8 cellular contexts compared by ENCODE assay signal in genomic region chr1:108646661-108647269, GRCh38. TPM values are rescaled to one million over a fixed set of nuclear protein-coding genes. Genes with fewer than 3 reads are reported as not detected.
DNase-seq lines count a peak whose midpoint lies in the region; ATAC-seq, FAIRE-seq and TF ChIP-seq lines count a peak whose summit lies in the region.

No MANE protein-coding gene starts in this region.

- no peaks in the 10 kb centered on the region for H3K27me3 Mint-ChIP-seq in activated B cell treated with CpG ODN at 0.5 μM for 24 hours

- FAIRE-seq in bronchial epithelial cell (lab: Jason Lieb, UNC), result no peak

- H3K36me3 Mint-ChIP-seq in activated B cell treated with CpG ODN at 0.5 μM for 24 hours (ENCODE audit: low read depth), result peaks cover 15% of the 10 kb centered on the region

- H3K9me3 ChIP-seq in lower lobe of right lung, result no peaks in the 10 kb centered on the region

- H3K4me1 ChIP-seq in lower lobe of right lung, result peaks cover 35% of the 10 kb centered on the region

- peak overlapping the region; percentile 85 for H3K27ac ChIP-seq in lower lobe of right lung

- H3K9me3 Mint-ChIP-seq in activated B cell treated with CpG ODN at 0.5 μM for 24 hours, result no peaks in the 10 kb centered on the region

- intact Hi-C loops in activated B cell treated with CpG ODN at 0.5 μM for 24 hours (cut with micrococcal nuclease) (loop anchor here (2.0 kb wide), 1 partner anchor 14 kb away; the partner anchor contains the start of gene HENMT1), lower lobe of right lung (cut with DNase I) (no loop called here)

- no peak overlapping the region for H3K4me3 Mint-ChIP-seq in activated B cell treated with CpG ODN at 0.5 μM for 24 hours

- H3K4me3 ChIP-seq in bronchial epithelial cell (ENCODE audit: low read depth, low read length), result no peak overlapping the region
- no peak overlapping the region for H3K4me3 ChIP-seq in lower lobe of right lung

- DNase-seq in COLO829 (ENCODE audit: low spot score) (peak; percentile 54), activated B cell treated with CpG ODN at 0.5 μM for 24 hours (no peak), bronchial epithelial cell (ENCODE audit: low read depth) (peak; percentile 63), lower lobe of right lung (peak; percentile 95), SHP77 treated with DMSO at 0.1 percent for 48 hours (lab: John Stamatoyannopoulos, UW) (no peak)
- peak; percentile 55 to 56 for DNase-seq in stimulated activated CD8-positive, alpha-beta memory T cell treated with anti-CD3 and anti-CD28 coated beads, Interleukin-15, amount 100 ng/mL, for 48 hours (ENCODE audit: low read depth in 2 of 2)

- no peak for TF ChIP-seq CTCF in activated B cell treated with CpG ODN at 0.5 μM for 24 hours (IDR thresholded peaks at IDR 0.05)
- no peak for TF ChIP-seq CTCF in bronchial epithelial cell (IDR thresholded peaks at IDR 0.05; ENCODE audit: insufficient read depth, low read length, severe bottlenecking)
- no peak for TF ChIP-seq CTCF in lower lobe of right lung (IDR thresholded peaks at IDR 0.05)

- peak; percentile 66 for ATAC-seq in HG03521 (IDR thresholded peaks at IDR 0.05; ENCODE audit: unreplicated experiment)
- peak; percentile 65 for ATAC-seq in activated B cell treated with CpG ODN at 0.5 μM for 24 hours (ENCODE audit: low read depth)
- ATAC-seq in lower lobe of right lung, result peak; percentile 84 to 91
- ATAC-seq in GM21447 (IDR thresholded peaks at IDR 0.05; ENCODE audit: unreplicated experiment), result no peak

- peaks cover 19% of the 10 kb centered on the region for H3K4me1 Mint-ChIP-seq in activated B cell treated with CpG ODN at 0.5 μM for 24 hours

- POLR2A ChIA-PET in activated B cell treated with CpG ODN at 0.5 μM for 24 hours (lab: Charles Lee), result interaction anchor here (1.3 to 2.2 kb wide), 2 partner anchors 14 to 46 kb away, joined by 6 to 8 read pairs; partner anchors contain the start of genes HENMT1 and PRPF38B

- H3K27ac Mint-ChIP-seq in activated B cell treated with CpG ODN at 0.5 μM for 24 hours, result peak overlapping the region; percentile 67

- H3K27me3 ChIP-seq in bronchial epithelial cell (ENCODE audit: control insufficient read depth, insufficient read depth, low read length) (no peaks in the 10 kb centered on the region), lower lobe of right lung (ENCODE audit: low read depth) (no peaks in the 10 kb centered on the region)

- CTCF ChIA-PET in activated B cell treated with CpG ODN at 0.5 μM for 24 hours (lab: Charles Lee), result no interaction called here

- H3K36me3 ChIP-seq in bronchial epithelial cell (ENCODE audit: control insufficient read depth, insufficient read depth, low read length) (no peaks in the 10 kb centered on the region), lower lobe of right lung (no peaks in the 10 kb centered on the region)

RNA-seq across cellular contexts. Expression of gene HENMT1, which starts 14.1 kb away (rescaled TPM):
- total RNA-seq in activated B cell treated with CpG ODN at 0.5 μM for 24 hours (6.1 and 6.4 TPM in 2 replicates), bronchial epithelial cell (1.1 and 1.5 TPM in 2 replicates), lower lobe of right lung (6.5 TPM)

RNA-seq across cellular contexts. Expression of gene PRPF38B, which starts 45.3 kb away (rescaled TPM):
- total RNA-seq in activated B cell treated with CpG ODN at 0.5 μM for 24 hours (77.3 and 88.1 TPM in 2 replicates), bronchial epithelial cell (11.3 and 14.3 TPM in 2 replicates), lower lobe of right lung (41.0 TPM)

Comparison
In these comparisons a context has a peak if more than half of its experiments do, and no peak if none do; other contexts are left out.
1. DNase-seq: peak in COLO829 (single experiment), bronchial epithelial cell (single experiment), lower lobe of right lung (single experiment) and stimulated activated CD8-positive, alpha-beta memory T cell treated with anti-CD3 and anti-CD28 coated beads, Interleukin-15, amount 100 ng/mL, for 48 hours (2 of 2); none in activated B cell treated with CpG ODN at 0.5 μM for 24 hours (single experiment) and SHP77 treated with DMSO at 0.1 percent for 48 hours (single experiment).